ENCODE assay signal across 22 cellular contexts in the genomic region with DNA sequence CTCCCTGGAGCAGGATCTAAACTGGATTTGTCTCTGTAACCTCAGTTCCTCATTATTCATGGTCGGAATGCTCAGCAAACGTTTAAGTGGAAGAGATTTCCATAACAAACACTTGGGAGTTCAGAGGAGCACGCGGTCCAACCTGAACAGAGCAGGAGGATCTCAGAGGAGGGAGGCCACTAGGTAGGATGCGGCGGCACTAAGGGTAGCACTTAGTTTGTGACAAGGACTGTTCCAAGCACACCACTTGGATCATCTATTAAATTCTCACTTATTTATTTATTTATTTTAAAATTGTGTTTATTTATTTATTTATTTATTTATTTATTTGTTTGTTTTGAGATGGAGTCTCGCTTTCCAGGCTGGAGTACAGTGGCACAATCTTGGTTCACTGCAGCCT. TPM values are rescaled to one million over a fixed set of nuclear protein-coding genes. Genes with fewer than 3 reads are reported as not detected.
DNase-seq lines count a peak whose midpoint lies in the region; ATAC-seq and TF ChIP-seq lines count a peak whose summit lies in the region.
"Had no signal": no experiment of that assay in that cellular context is flagged by ENCODE, and none has a peak within 500 bp of the region (broad histone marks: within the 10 kb centered on the region; RNA-seq: fewer than 3 reads in every experiment).

No MANE protein-coding gene starts in this region.

- H3K9ac ChIP-seq in mammary epithelial cell (ENCODE audit: insufficient read depth, low read length): no peak overlapping the region
- H3K9ac ChIP-seq: KMS-11 had no signal

- H3K79me2 ChIP-seq in mammary epithelial cell (ENCODE audit: insufficient read depth, low read length): no peaks in the 10 kb centered on the region

- no peaks in the 10 kb centered on the region for H4K20me1 ChIP-seq in mammary epithelial cell (ENCODE audit: insufficient read depth, low read length)

- CTCF ChIA-PET in mammary epithelial cell (lab: Charles Lee; ENCODE audit: low non-redundant PET): no interaction called here

- intact Hi-C loops in breast epithelium (cut with DNase I; ENCODE audit: low total_unique reads) (no loop called here), mammary epithelial cell (cut with micrococcal nuclease) (no loop called here), ascending aorta (cut with DNase I) (no loop called here)

- in situ Hi-C loops in mammary epithelial cell (cut with MboI; ENCODE audit: low sequenced_read_pairs in 2 of 2): no loop called here

- no TSS peak for BruUV-seq in mammary epithelial cell (replicated peaks; lab: Mats Ljungman, UMichigan)

- no peak overlapping the region for H2AFZ ChIP-seq in mammary epithelial cell (ENCODE audit: low read depth, low read length)

- H3K27ac ChIP-seq in breast epithelium (peak overlapping the region; percentile 81 to 94), mammary epithelial cell (ENCODE audit: insufficient read depth, low read depth, low read length) (no peak overlapping the region), ascending aorta (peak overlapping the region; percentile 87 to 93), layer of hippocampus (ENCODE audit: low read depth, low read length) (peak overlapping the region; percentile 8)
- H3K27ac ChIP-seq: KMS-11 had no signal

- no peaks in the 10 kb centered on the region for H3K9me3 ChIP-seq in breast epithelium
- H3K9me3 ChIP-seq in mammary epithelial cell (replicated peaks; ENCODE audit: insufficient read depth, low read length): no peaks in the 10 kb centered on the region
- no peaks in the 10 kb centered on the region for H3K9me3 ChIP-seq in ascending aorta
- H3K9me3 ChIP-seq: heart right ventricle, spleen had no signal

- no peak overlapping the region for H3K4me2 ChIP-seq in mammary epithelial cell (ENCODE audit: insufficient read depth, low read depth, low read length)
- H3K4me2 ChIP-seq: KMS-11 had no signal

- no peak overlapping the region for H3K4me3 ChIP-seq in breast epithelium
- H3K4me3 ChIP-seq in mammary epithelial cell (replicated peaks in 1 of 3; ENCODE audit: insufficient read depth in 1 of 3, low read depth in 2 of 3, low read length in 3 of 3): no peak overlapping the region
- no peak overlapping the region for H3K4me3 ChIP-seq in ascending aorta
- H3K4me3 ChIP-seq: heart right ventricle, spleen had no signal

- DNase-seq in breast epithelium (ENCODE audit: low spot score in 2 of 2) (no peak), mammary epithelial cell (no peak), ascending aorta (ENCODE audit: low spot score in 2 of 2) (no peak), H4 (ENCODE audit: low spot score) (no peak)
- no peak for DNase-seq in activated CD8-positive, alpha-beta memory T cell treated with anti-CD3 and anti-CD28 coated beads for 24 hours
- DNase-seq: ACHN; activated CD4-positive, alpha-beta T cell treated with anti-CD3 and anti-CD28 coated beads for 1 hour; heart right ventricle; NCI-H187 treated with DMSO at 0.1 percent for 48 hours; NCI-H226; spleen; stimulated activated CD4-positive, alpha-beta T cell treated with anti-CD3 and anti-CD28 coated beads, Interleukin-4, amount 100 ng/mL, for 24 hours; stimulated activated naive CD8-positive, alpha-beta T cell treated with anti-CD3 and anti-CD28 coated beads, Interleukin-15, amount 100 ng/mL, for 72 hours had no signal

- H3K4me1 ChIP-seq in breast epithelium (peaks cover 10 to 17% of the 10 kb centered on the region in 2 donors), mammary epithelial cell (ENCODE audit: insufficient read depth, low read length) (peaks cover 4% of the 10 kb centered on the region), ascending aorta (peaks cover 12 to 46% of the 10 kb centered on the region in 2 donors)

- dilution Hi-C loops in mammary epithelial cell (cut with HindIII; ENCODE audit: low sequenced_read_pairs): no loop called here

- H3K36me3 ChIP-seq in breast epithelium (no peaks in the 10 kb centered on the region), mammary epithelial cell (ENCODE audit: insufficient read depth, low read length) (no peaks in the 10 kb centered on the region), ascending aorta (no peaks in the 10 kb centered on the region)
- H3K36me3 ChIP-seq: heart right ventricle, spleen had no signal

- H3K27me3 ChIP-seq in breast epithelium (no peaks in the 10 kb centered on the region), mammary epithelial cell (ENCODE audit: insufficient read depth, low read length) (no peaks in the 10 kb centered on the region), ascending aorta (no peaks in the 10 kb centered on the region), layer of hippocampus (ENCODE audit: control insufficient read depth, insufficient read depth, low read length) (no peaks in the 10 kb centered on the region)
- H3K27me3 ChIP-seq: heart right ventricle had no signal

- ATAC-seq in GM21717 (IDR thresholded peaks at IDR 0.05; ENCODE audit: unreplicated experiment) (no peak), HG03354 (IDR thresholded peaks at IDR 0.05; ENCODE audit: poor library complexity, severe bottlenecking, unreplicated experiment) (no peak)
- ATAC-seq: activated naive CD4-positive, alpha-beta T cell treated with anti-CD3 and anti-CD28 coated beads, Interleukin-2, amount 50 U/mL, for 72 hours; stimulated activated naive CD8-positive, alpha-beta T cell treated with anti-CD3 and anti-CD28 coated beads, Interleukin-15, amount 100 ng/mL, for 72 hours had no signal

- TF ChIP-seq POLR2A in breast epithelium (IDR thresholded peaks at IDR 0.05): no peak

- no peak for TF ChIP-seq CTCF in breast epithelium (IDR thresholded peaks at IDR 0.05)
- TF ChIP-seq CTCF in mammary epithelial cell (conservative IDR thresholded peaks at IDR 0.05 in 1 of 2, IDR thresholded peaks at IDR 0.05 in 1 of 2; ENCODE audit: extremely low read depth in 1 of 2, insufficient read depth in 1 of 2, low read depth in 1 of 2, low read length in 2 of 2): no peak
- no peak for TF ChIP-seq CTCF in ascending aorta (IDR thresholded peaks at IDR 0.05)

- WGBS in mammary epithelial cell (ENCODE audit: low coverage, missing lambda C conversion rate): 90% methylated on average over 7 of the region's 7 CpGs

RNA-seq across cellular contexts. Expression of gene CCN5, which starts 13.3 kb away (rescaled TPM):
- total RNA-seq in breast epithelium (1,000 to 10,000 TPM in 1 of 3 donors, 10 to 100 TPM in 2; 16.1 to 1,283 (median 39.0) TPM), mammary epithelial cell (under 1 TPM in 1 of 2 donors, not detected in 1; 0.67 TPM), ascending aorta (377 TPM)
- not detected for polyA plus RNA-seq in mammary epithelial cell
- not detected for polyA minus RNA-seq in mammary epithelial cell
- 0.77 and 4.2 TPM in 2 replicates for total RNA-seq in H4 (2014; rRNA removed; shearing (Covaris generic))
- total RNA-seq: activated naive CD4-positive, alpha-beta T cell treated with anti-CD3 and anti-CD28 coated beads, Interleukin-2, amount 50 U/mL, for 72 hours; endodermal cell; HT1080; pulmonary artery endothelial cell had no signal
- polyA plus RNA-seq: CD14-positive monocyte had no signal

RNA-seq across cellular contexts. Expression of gene KCNK15, which starts 43.8 kb away (rescaled TPM):
- total RNA-seq in breast epithelium (1 to 10 TPM; 5.0 to 7.3 (median 5.6) TPM), mammary epithelial cell (1 to 10 TPM in 1 of 2 donors, under 1 TPM in 1; 0.31 to 1.0 TPM), ascending aorta (62.6 TPM)
- polyA plus RNA-seq in mammary epithelial cell: 0.40 TPM
- polyA minus RNA-seq in mammary epithelial cell: not detected
- 0.06 TPM in 1 of 2 replicates, not detected in the other for total RNA-seq in H4 (2014; rRNA removed; shearing (Covaris generic))
- total RNA-seq: HT1080, pulmonary artery endothelial cell had no signal
- polyA plus RNA-seq: CD14-positive monocyte had no signal

RNA-seq across cellular contexts. Expression of gene ADA, which starts 50.4 kb away (rescaled TPM):
- total RNA-seq in breast epithelium (10 to 100 TPM in 2 of 3 donors, 1 to 10 TPM in 1; 5.7 to 46.2 (median 11.5) TPM), mammary epithelial cell (10 to 100 TPM in 1 of 2 donors, 1 to 10 TPM in 1; 4.2 to 10.5 TPM), ascending aorta (0.75 TPM)
- polyA plus RNA-seq in mammary epithelial cell: 23.0 TPM
- polyA minus RNA-seq in mammary epithelial cell: 9.3 TPM
- 7.9 and 11.3 TPM in 2 replicates for total RNA-seq in H4 (2014; rRNA removed; shearing (Covaris generic))
